ENCODE assay signal across 1 cellular context in genomic region chr6:18038235-18038634, GRCh38. TPM values are rescaled to one million over a fixed set of nuclear protein-coding genes. Genes with fewer than 3 reads are reported as not detected.
"Had no signal": no experiment of that assay in that cellular context is flagged by ENCODE, and none has a peak within 500 bp of the region (broad histone marks: within the 10 kb centered on the region; RNA-seq: fewer than 3 reads in every experiment).

No MANE protein-coding gene starts in this region.

RNA-seq across cellular contexts. Expression of gene KIF13A, which starts 50.8 kb away (rescaled TPM):
- polyA plus RNA-seq: naive thymus-derived CD8-positive, alpha-beta T cell had no signal
